In the genomic region with DNA sequence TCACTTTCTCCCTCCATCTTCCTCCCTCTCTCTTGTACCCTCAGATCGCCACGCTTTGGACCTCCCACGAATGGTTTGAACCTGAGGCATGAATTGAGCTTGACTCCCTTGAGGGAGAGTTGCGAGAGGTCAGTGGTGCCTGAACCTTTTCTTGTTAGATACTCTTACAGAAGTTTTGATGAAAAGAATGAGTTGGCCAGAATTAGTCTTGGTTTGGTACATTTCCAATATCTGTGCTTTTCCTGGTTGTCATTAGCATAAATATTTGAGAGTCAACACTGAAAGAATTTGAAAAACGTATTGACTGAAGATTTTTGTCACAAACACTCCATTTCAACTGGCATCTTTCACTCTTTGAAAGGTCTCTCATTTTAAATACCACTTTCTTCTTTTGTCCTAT, we compare ENCODE assay signal across 1 cellular context.
TF ChIP-seq lines count a peak whose summit lies in the region.

No MANE protein-coding gene starts in this region.

TF ChIP-seq in SK-N-SH, 30 proteins besides CTCF, POLR2A, EP300 and RAD21 (continued from another document):
- TF ChIP-seq ZBTB33 (IDR thresholded peaks at IDR 0.05; ENCODE audit: borderline replicate concordance, low read depth) (0 out of 2 replicates have a peak, but pooled peaks have one; percentile 38), TCF12 (IDR thresholded peaks at IDR 0.05) (peak; percentile 92)
